Comparison of ENCODE assay signal across 20 cellular contexts in the genomic region with DNA sequence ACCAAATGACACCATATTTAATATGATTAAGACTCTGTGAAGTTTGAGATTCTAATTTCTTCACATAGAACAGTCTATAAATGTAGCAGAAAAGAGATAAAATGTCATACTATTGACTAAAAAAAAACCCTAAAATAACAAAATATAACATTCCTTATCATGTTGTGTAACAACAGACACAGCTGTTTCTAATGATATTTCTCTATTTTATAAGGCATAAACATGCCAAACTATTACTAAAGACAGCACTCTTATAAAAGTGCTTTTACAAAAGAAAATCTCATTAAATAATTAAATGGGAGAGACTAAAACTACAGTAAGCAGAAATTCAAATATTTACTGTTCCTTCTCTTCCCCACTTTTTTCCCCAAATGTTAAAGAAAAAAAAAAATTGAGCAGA. TPM values are rescaled to one million over a fixed set of nuclear protein-coding genes. Genes with fewer than 3 reads are reported as not detected.
A peak's percentile ranks its signal among the peaks of the same experiment; 100 is the strongest.
DNase-seq lines count a peak whose midpoint lies in the region; ATAC-seq, FAIRE-seq and TF ChIP-seq lines count a peak whose summit lies in the region.
"Had no signal": no experiment of that assay in that cellular context is flagged by ENCODE, and none has a peak within 500 bp of the region (broad histone marks: within the 10 kb centered on the region; RNA-seq: fewer than 3 reads in every experiment).

No MANE protein-coding gene starts in this region.

- TF ChIP-seq POLR2A in suprapubic skin (IDR thresholded peaks at IDR 0.05), result no peak

- peaks cover 2% of the 10 kb centered on the region for H3K9me3 Mint-ChIP-seq in astrocyte (ENCODE audit: unreplicated experiment)
- no peaks in the 10 kb centered on the region for H3K9me3 Mint-ChIP-seq in stimulated activated naive B cell treated with anti-CD40 and anti-IgM and Interleukin-4, amounts not matched to agents 10 μg/mL and 1 μg/mL and 100 μg/mL, for 72 hours
- H3K9me3 Mint-ChIP-seq: H9 had no signal

- peak overlapping the region; percentile 47 for H3K27ac Mint-ChIP-seq in astrocyte (ENCODE audit: unreplicated experiment)
- H3K27ac Mint-ChIP-seq in stimulated activated naive B cell treated with anti-CD40 and anti-IgM and Interleukin-4, amounts not matched to agents 10 μg/mL and 1 μg/mL and 100 μg/mL, for 72 hours, result no peak overlapping the region
- H3K27ac Mint-ChIP-seq: B cell; CD4-positive, CD25-positive, alpha-beta regulatory T cell; CD8-positive, alpha-beta memory T cell had no signal

- H3K4me3 ChIP-seq in astrocyte (ENCODE audit: insufficient read depth, low read depth, low read length) (no peak overlapping the region), fibroblast of mammary gland (ENCODE audit: control insufficient read depth, low read depth, low read length) (no peak overlapping the region), fibroblast of villous mesenchyme (ENCODE audit: low read depth, low read length) (no peak overlapping the region), suprapubic skin (no peak overlapping the region)
- H3K4me3 ChIP-seq: BLaER1 treated with 17β-estradiol and CSF1 and Interleukin-3, amounts not matched to agents 10 nM and 100 nM; GM12878 had no signal

- no peak overlapping the region for H3K4me3 Mint-ChIP-seq in astrocyte (ENCODE audit: unreplicated experiment)
- H3K4me3 Mint-ChIP-seq in stimulated activated naive B cell treated with anti-CD40 and anti-IgM and Interleukin-4, amounts not matched to agents 10 μg/mL and 1 μg/mL and 100 μg/mL, for 72 hours, result no peak overlapping the region
- H3K4me3 Mint-ChIP-seq: B cell; CD4-positive, CD25-positive, alpha-beta regulatory T cell; CD8-positive, alpha-beta memory T cell; H9 had no signal

- H4K20me1 ChIP-seq in astrocyte (ENCODE audit: insufficient read depth, low read length), result no peaks in the 10 kb centered on the region
- H4K20me1 ChIP-seq: BLaER1 treated with 17β-estradiol and CSF1 and Interleukin-3, amounts not matched to agents 10 nM and 100 nM had no signal

- no peaks in the 10 kb centered on the region for H3K79me2 ChIP-seq in astrocyte (ENCODE audit: insufficient read depth, low read length)

- H3K36me3 ChIP-seq in astrocyte (ENCODE audit: insufficient read depth, low read length) (no peaks in the 10 kb centered on the region), suprapubic skin (no peaks in the 10 kb centered on the region)
- H3K36me3 ChIP-seq: BLaER1 treated with 17β-estradiol and CSF1 and Interleukin-3, amounts not matched to agents 10 nM and 100 nM had no signal

- H3K9me3 ChIP-seq in astrocyte (ENCODE audit: insufficient read depth, low read depth, low read length) (no peaks in the 10 kb centered on the region), suprapubic skin (no peaks in the 10 kb centered on the region)
- H3K9me3 ChIP-seq: BLaER1 treated with 17β-estradiol and CSF1 and Interleukin-3, amounts not matched to agents 10 nM and 100 nM had no signal

- H3K27ac ChIP-seq in astrocyte (ENCODE audit: low read depth, low read length) (no peak overlapping the region), suprapubic skin (peak overlapping the region; percentile 34)
- H3K27ac ChIP-seq: BLaER1 treated with 17β-estradiol and CSF1 and Interleukin-3, amounts not matched to agents 10 nM and 100 nM had no signal

- H3K36me3 Mint-ChIP-seq in astrocyte (ENCODE audit: low read depth, unreplicated experiment), result no peaks in the 10 kb centered on the region
- no peaks in the 10 kb centered on the region for H3K36me3 Mint-ChIP-seq in stimulated activated naive B cell treated with anti-CD40 and anti-IgM and Interleukin-4, amounts not matched to agents 10 μg/mL and 1 μg/mL and 100 μg/mL, for 72 hours
- H3K36me3 Mint-ChIP-seq: CD4-positive, CD25-positive, alpha-beta regulatory T cell; CD8-positive, alpha-beta memory T cell had no signal

- no peaks in the 10 kb centered on the region for H3K27me3 Mint-ChIP-seq in astrocyte (ENCODE audit: low read depth, unreplicated experiment)
- no peaks in the 10 kb centered on the region for H3K27me3 Mint-ChIP-seq in stimulated activated naive B cell treated with anti-CD40 and anti-IgM and Interleukin-4, amounts not matched to agents 10 μg/mL and 1 μg/mL and 100 μg/mL, for 72 hours
- H3K27me3 Mint-ChIP-seq: B cell; CD4-positive, CD25-positive, alpha-beta regulatory T cell; CD8-positive, alpha-beta memory T cell had no signal

- no peak overlapping the region for H3K9ac ChIP-seq in astrocyte (ENCODE audit: low read length)
- H3K9ac ChIP-seq: BLaER1 treated with 17β-estradiol and CSF1 and Interleukin-3, amounts not matched to agents 10 nM and 100 nM had no signal

- TF ChIP-seq CTCF in astrocyte (IDR thresholded peaks at IDR 0.05; ENCODE audit: insufficient read depth, low read depth, low read length), result no peak
- TF ChIP-seq CTCF in fibroblast of mammary gland (conservative IDR thresholded peaks at IDR 0.05; ENCODE audit: control insufficient read depth, insufficient read depth, low read depth, low read length), result no peak
- TF ChIP-seq CTCF in fibroblast of villous mesenchyme (IDR thresholded peaks at IDR 0.05; ENCODE audit: insufficient read depth, low read depth, low read length), result no peak
- TF ChIP-seq CTCF in suprapubic skin (IDR thresholded peaks at IDR 0.05), result no peak

- H3K4me1 ChIP-seq in astrocyte (ENCODE audit: insufficient read depth, low read length) (no peaks in the 10 kb centered on the region), suprapubic skin (peaks cover 3% of the 10 kb centered on the region)
- H3K4me1 ChIP-seq: BLaER1 treated with 17β-estradiol and CSF1 and Interleukin-3, amounts not matched to agents 10 nM and 100 nM had no signal

- H3K4me2 ChIP-seq in astrocyte (ENCODE audit: low read length), result no peak overlapping the region
- H3K4me2 ChIP-seq: BLaER1 treated with 17β-estradiol and CSF1 and Interleukin-3, amounts not matched to agents 10 nM and 100 nM had no signal

- FAIRE-seq in astrocyte (lab: Jason Lieb, UNC), result no peak
- FAIRE-seq: GM12878, H1 had no signal

- H3K4me1 Mint-ChIP-seq in astrocyte (ENCODE audit: low read depth, unreplicated experiment), result no peaks in the 10 kb centered on the region
- no peaks in the 10 kb centered on the region for H3K4me1 Mint-ChIP-seq in stimulated activated naive B cell treated with anti-CD40 and anti-IgM and Interleukin-4, amounts not matched to agents 10 μg/mL and 1 μg/mL and 100 μg/mL, for 72 hours
- H3K4me1 Mint-ChIP-seq: B cell; CD4-positive, CD25-positive, alpha-beta regulatory T cell; CD8-positive, alpha-beta memory T cell had no signal

- no peak for ATAC-seq in stimulated activated naive B cell treated with anti-CD40 and anti-IgM and Interleukin-4, amounts not matched to agents 10 μg/mL and 1 μg/mL and 100 μg/mL, for 72 hours (replicated peaks)
- ATAC-seq: GM12878 had no signal

- H3K27me3 ChIP-seq in astrocyte (ENCODE audit: insufficient read depth, low read length) (no peaks in the 10 kb centered on the region), suprapubic skin (no peaks in the 10 kb centered on the region)
- H3K27me3 ChIP-seq: BLaER1 treated with 17β-estradiol and CSF1 and Interleukin-3, amounts not matched to agents 10 nM and 100 nM had no signal

- no peak overlapping the region for H2AFZ ChIP-seq in astrocyte (ENCODE audit: low read depth, low read length)

- TF ChIP-seq EP300 in suprapubic skin (IDR thresholded peaks at IDR 0.05), result no peak

- DNase-seq in astrocyte (ENCODE audit: low read depth) (no peak), fibroblast of mammary gland (ENCODE audit: low read depth) (peak; percentile 6), fibroblast of villous mesenchyme (ENCODE audit: low read depth) (peak; percentile 21), suprapubic skin (ENCODE audit: low spot score in 2 of 2) (no peak), NCI-H345 (lab: John Stamatoyannopoulos, UW) (no peak), NCI-H446 (lab: John Stamatoyannopoulos, UW) (no peak)
- no peak for DNase-seq in stimulated activated naive B cell treated with anti-CD40 and anti-IgM and Interleukin-4, amounts not matched to agents 10 μg/mL and 1 μg/mL and 100 μg/mL, for 72 hours
- DNase-seq: CD4-positive, CD25-positive, alpha-beta regulatory T cell; CD8-positive, alpha-beta memory T cell; COR-L47; DMS 273 treated with DMSO at 0.1 percent for 48 hours; DMS53; DND-41; EL; H9 had no signal

RNA-seq across cellular contexts. Expression of a gene that starts 49.4 kb away (rescaled TPM):
- total RNA-seq in astrocyte (8.4 and 8.9 TPM in 2 replicates), fibroblast of villous mesenchyme (1.9 and 6.9 TPM in 2 replicates), suprapubic skin (10 to 100 TPM in 1 of 4 donors, 1 to 10 TPM in 3; 1.5 to 12.2 (median 4.8) TPM)
- total RNA-seq: A172, B cell, GM12878 had no signal

Comparison
In these comparisons a context has a peak if more than half of its experiments do, and no peak if none do; other contexts are left out.
1. DNase-seq: peak in fibroblast of mammary gland (single experiment) and fibroblast of villous mesenchyme (single experiment); none in astrocyte (single experiment), suprapubic skin (0 of 2), NCI-H345 (single experiment), NCI-H446 (0 of 2) and stimulated activated naive B cell treated with anti-CD40 and anti-IgM and Interleukin-4, amounts not matched to agents 10 μg/mL and 1 μg/mL and 100 μg/mL, for 72 hours (single experiment).